ENCODE assay signal across 8 cellular contexts in genomic region chr22:23402275-23403151, GRCh38.
DNase-seq lines count a peak whose midpoint lies in the region; ATAC-seq and TF ChIP-seq lines count a peak whose summit lies in the region.

No MANE protein-coding gene starts in this region.

- H3K9me3 ChIP-seq in OCI-LY3 (ENCODE audit: insufficient read depth, low read length) (no peaks in the 10 kb centered on the region), left ventricle myocardium inferior (replicated peaks) (no peaks in the 10 kb centered on the region)

- H3K79me2 ChIP-seq in OCI-LY3 (ENCODE audit: low read length) = no peaks in the 10 kb centered on the region

- no peak overlapping the region for H3K27ac Mint-ChIP-seq in activated naive CD8-positive, alpha-beta T cell treated with anti-CD3 and anti-CD28 coated beads, Interleukin-2, amount 10 ng/mL, durations not matched to agents 7 days and 5 days

- peak; percentile 77 for DNase-seq in activated naive CD8-positive, alpha-beta T cell treated with anti-CD3 and anti-CD28 coated beads, Interleukin-2, amount 10 ng/mL, durations not matched to agents 7 days and 5 days
- DNase-seq in left ventricle myocardium inferior = no peak
- no peak for DNase-seq in cerebellar nuclear complex (lab: John Stamatoyannopoulos, UW)
- no peak for DNase-seq in epidermal melanocyte (ENCODE audit: insufficient read length, low spot score)

- no peaks in the 10 kb centered on the region for H4K20me1 ChIP-seq in OCI-LY3 (ENCODE audit: insufficient read depth, low read length)

- H3K4me2 ChIP-seq in OCI-LY3 (ENCODE audit: low read length) = peak overlapping the region; percentile 98

- H3K4me3 ChIP-seq in OCI-LY3 (ENCODE audit: low read length) = peak overlapping the region; percentile 84
- peak overlapping the region; percentile 49 for H3K4me3 ChIP-seq in left ventricle myocardium inferior
- H3K4me3 ChIP-seq in rectal smooth muscle tissue (ENCODE audit: low read length) = peak overlapping the region; percentile 41

- peak; percentile 36 for ATAC-seq in HG03442 (IDR thresholded peaks at IDR 0.05; ENCODE audit: unreplicated experiment)
- ATAC-seq in activated naive CD8-positive, alpha-beta T cell treated with anti-CD3 and anti-CD28 coated beads, Interleukin-2, amount 10 ng/mL, durations not matched to agents 7 days and 5 days (ENCODE audit: low read depth) = peak; percentile 86

- no peak overlapping the region for H3K4me3 Mint-ChIP-seq in activated naive CD8-positive, alpha-beta T cell treated with anti-CD3 and anti-CD28 coated beads, Interleukin-2, amount 10 ng/mL, durations not matched to agents 7 days and 5 days

- peaks cover 3% of the 10 kb centered on the region; the same call in 1 of the 2 replicates for H3K4me1 ChIP-seq in OCI-LY3 (ENCODE audit: low read length)
- peaks cover 4% of the 10 kb centered on the region for H3K4me1 ChIP-seq in left ventricle myocardium inferior
- no peaks in the 10 kb centered on the region for H3K4me1 ChIP-seq in rectal smooth muscle tissue (ENCODE audit: control insufficient read depth, insufficient read depth, low read length)

- H3K9ac ChIP-seq in OCI-LY3 (ENCODE audit: low read length) (peak overlapping the region; percentile 64), rectal smooth muscle tissue (ENCODE audit: low read length) (no peak overlapping the region)

- H3K36me3 ChIP-seq in OCI-LY3 (replicated peaks; ENCODE audit: low read depth, low read length) = no peaks in the 10 kb centered on the region
- H3K36me3 ChIP-seq in left ventricle myocardium inferior = no peaks in the 10 kb centered on the region
- no peaks in the 10 kb centered on the region for H3K36me3 ChIP-seq in rectal smooth muscle tissue (ENCODE audit: control insufficient read depth, insufficient read depth, low read length)

- H3K27me3 ChIP-seq in OCI-LY3 (ENCODE audit: low read depth, low read length) = peaks cover 7% of the 10 kb centered on the region; the same call in 1 of the 2 replicates
- peaks cover 60% of the 10 kb centered on the region for H3K27me3 ChIP-seq in left ventricle myocardium inferior (ENCODE audit: low read depth)
- H3K27me3 ChIP-seq in rectal smooth muscle tissue (ENCODE audit: control insufficient read depth, insufficient read depth, low read length) = no peaks in the 10 kb centered on the region

- peaks cover 5% of the 10 kb centered on the region for H3K27me3 Mint-ChIP-seq in activated naive CD8-positive, alpha-beta T cell treated with anti-CD3 and anti-CD28 coated beads, Interleukin-2, amount 10 ng/mL, durations not matched to agents 7 days and 5 days

- no peaks in the 10 kb centered on the region for H3K36me3 Mint-ChIP-seq in activated naive CD8-positive, alpha-beta T cell treated with anti-CD3 and anti-CD28 coated beads, Interleukin-2, amount 10 ng/mL, durations not matched to agents 7 days and 5 days

- H3K27ac ChIP-seq in OCI-LY3 (ENCODE audit: low read length) = no peak overlapping the region
- no peak overlapping the region for H3K27ac ChIP-seq in left ventricle myocardium inferior (replicated peaks)
- H3K27ac ChIP-seq in rectal smooth muscle tissue (ENCODE audit: low read depth, low read length) = no peak overlapping the region

- POLR2A ChIA-PET in activated naive CD8-positive, alpha-beta T cell treated with anti-CD3 and anti-CD28 coated beads, Interleukin-2, amount 10 ng/mL, durations not matched to agents 7 days and 5 days (lab: Charles Lee) = interaction anchor here (0.6 kb wide), 1 partner anchor 141 kb away, joined by 3 read pairs; no protein-coding TSS in a partner anchor

- intact Hi-C loops in left ventricle myocardium inferior (cut with micrococcal nuclease) = no loop called here

- peak overlapping the region; percentile 94; the same call in 1 of the 2 replicates for H2AFZ ChIP-seq in OCI-LY3 (ENCODE audit: low read depth, low read length)

- no peaks in the 10 kb centered on the region for H3K9me3 Mint-ChIP-seq in activated naive CD8-positive, alpha-beta T cell treated with anti-CD3 and anti-CD28 coated beads, Interleukin-2, amount 10 ng/mL, durations not matched to agents 7 days and 5 days

- no peaks in the 10 kb centered on the region for H3K4me1 Mint-ChIP-seq in activated naive CD8-positive, alpha-beta T cell treated with anti-CD3 and anti-CD28 coated beads, Interleukin-2, amount 10 ng/mL, durations not matched to agents 7 days and 5 days

- TF ChIP-seq CTCF in GM12873 (IDR thresholded peaks at IDR 0.05; ENCODE audit: insufficient read depth, low read depth, low read length, missing control alignments) (peak; percentile 68), OCI-LY3 (IDR thresholded peaks at IDR 0.05; ENCODE audit: low read depth, low read length) (peak; percentile 69), left ventricle myocardium inferior (IDR thresholded peaks at IDR 0.05; ENCODE audit: borderline replicate concordance) (peak; percentile 51)
